ENCODE assay signal across 8 cellular contexts in the genomic region with DNA sequence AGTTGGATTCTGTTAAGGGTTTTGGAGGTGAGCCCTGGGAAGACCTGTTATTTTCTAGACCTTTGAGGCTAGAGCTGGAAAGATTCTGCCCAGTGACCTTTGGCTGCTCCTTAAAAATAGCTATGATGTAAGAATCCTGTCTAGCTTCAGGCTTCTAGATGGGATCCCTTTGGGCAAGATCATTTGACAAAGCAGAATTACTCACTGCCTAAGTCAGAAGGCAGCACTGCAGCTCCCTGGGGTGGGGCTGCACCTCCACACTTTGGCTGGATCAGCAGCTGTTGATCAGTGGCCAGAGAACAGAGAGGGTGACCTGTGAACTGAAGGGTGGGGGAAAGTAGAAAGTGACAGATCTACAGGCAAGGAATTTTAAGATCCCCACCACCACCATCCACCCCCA.
DNase-seq lines count a peak whose midpoint lies in the region; ATAC-seq and TF ChIP-seq lines count a peak whose summit lies in the region.

No MANE protein-coding gene starts in this region.

- intact Hi-C loops in ascending aorta (cut with DNase I), result loop anchor here (2.0 to 5.0 kb wide), 2 partner anchors 48 to 76 kb away; no protein-coding TSS in a partner anchor

- no peak for TF ChIP-seq CTCF in ascending aorta (IDR thresholded peaks at IDR 0.05)
- no peak for TF ChIP-seq CTCF in right atrium auricular region (IDR thresholded peaks at IDR 0.05)
- TF ChIP-seq CTCF in WERI-Rb-1 (IDR thresholded peaks at IDR 0.05; ENCODE audit: low read depth, low read length), result no peak

- peaks cover 10 to 57% of the 10 kb centered on the region in 2 donors for H3K4me1 ChIP-seq in ascending aorta
- peaks cover 0 to 46% of the 10 kb centered on the region in 2 donors for H3K4me1 ChIP-seq in right atrium auricular region

- H3K36me3 Mint-ChIP-seq in immature natural killer cell, result no peaks in the 10 kb centered on the region

- DNase-seq in HCEC 1CT (peak; percentile 90), ascending aorta (ENCODE audit: low spot score in 2 of 2) (peak; percentile 35 to 84), right atrium auricular region (ENCODE audit: low spot score) (peak; percentile 86), smooth muscle cell of the brain vasculature (ENCODE audit: low read depth, low spot score) (peak; percentile 49), WERI-Rb-1 (no peak), 8988T (no peak), immature natural killer cell (no peak)

- peak overlapping the region; percentile 77 to 80 for H3K27ac ChIP-seq in ascending aorta
- H3K27ac ChIP-seq in right atrium auricular region, result peak overlapping the region; percentile 75 to 82
- H3K27ac ChIP-seq in WERI-Rb-1, result no peak overlapping the region

- ATAC-seq in HG03432 (IDR thresholded peaks at IDR 0.05; ENCODE audit: unreplicated experiment), result no peak

- H3K27ac Mint-ChIP-seq in immature natural killer cell, result no peak overlapping the region

- no peaks in the 10 kb centered on the region for H3K9me3 Mint-ChIP-seq in immature natural killer cell

- H3K36me3 ChIP-seq in ascending aorta (no peaks in the 10 kb centered on the region), right atrium auricular region (no peaks in the 10 kb centered on the region), WERI-Rb-1 (peaks cover 4% of the 10 kb centered on the region; the same call in 1 of the 2 replicates)

- H3K9me3 ChIP-seq in ascending aorta (no peaks in the 10 kb centered on the region), right atrium auricular region (no peaks in the 10 kb centered on the region), WERI-Rb-1 (ENCODE audit: severe bottlenecking) (no peaks in the 10 kb centered on the region)

- H3K4me3 Mint-ChIP-seq in immature natural killer cell, result no peak overlapping the region

- no peak overlapping the region for H3K4me3 ChIP-seq in ascending aorta
- no peak overlapping the region for H3K4me3 ChIP-seq in right atrium auricular region
- no peak overlapping the region for H3K4me3 ChIP-seq in WERI-Rb-1 (ENCODE audit: low read depth, low read length)

- H3K27me3 Mint-ChIP-seq in immature natural killer cell (ENCODE audit: low read depth in 3 of 3), result peaks cover 0 to 11% (median 1%) of the 10 kb centered on the region in 3 donors

- H3K4me1 Mint-ChIP-seq in immature natural killer cell, result no peaks in the 10 kb centered on the region

- no peaks in the 10 kb centered on the region for H3K27me3 ChIP-seq in ascending aorta
- no peaks in the 10 kb centered on the region for H3K27me3 ChIP-seq in right atrium auricular region
- no peaks in the 10 kb centered on the region for H3K27me3 ChIP-seq in WERI-Rb-1 (ENCODE audit: insufficient read depth, low read depth, severe bottlenecking)

Comparison
In these comparisons a context has a peak if more than half of its experiments do, and no peak if none do; other contexts are left out.
1. DNase-seq: peak in HCEC 1CT (single experiment), ascending aorta (2 of 2), right atrium auricular region (single experiment) and smooth muscle cell of the brain vasculature (single experiment); none in WERI-Rb-1 (single experiment), 8988T (single experiment) and immature natural killer cell (0 of 3).